Comparison of ENCODE assay signal across 1 cellular context in genomic region chr4:148441624-148441985, GRCh38.
TF ChIP-seq lines count a peak whose summit lies in the region.

No MANE protein-coding gene starts in this region.

TF ChIP-seq in K562, 482 proteins besides CTCF, POLR2A, EP300 and RAD21 (continued from another document):
- TF ChIP-seq GATAD2B (IDR thresholded peaks at IDR 0.05; ENCODE audit: borderline replicate concordance), result no peak
- TF ChIP-seq TEAD1 (CRISPR knock-in tag; IDR thresholded peaks at IDR 0.05), result no peak
- TF ChIP-seq PCBP2 (IDR thresholded peaks at IDR 0.05; ENCODE audit: low read depth, low read length, poor library complexity, severe bottlenecking), result no peak
